ENCODE assay signal across 8 cellular contexts in the genomic region with DNA sequence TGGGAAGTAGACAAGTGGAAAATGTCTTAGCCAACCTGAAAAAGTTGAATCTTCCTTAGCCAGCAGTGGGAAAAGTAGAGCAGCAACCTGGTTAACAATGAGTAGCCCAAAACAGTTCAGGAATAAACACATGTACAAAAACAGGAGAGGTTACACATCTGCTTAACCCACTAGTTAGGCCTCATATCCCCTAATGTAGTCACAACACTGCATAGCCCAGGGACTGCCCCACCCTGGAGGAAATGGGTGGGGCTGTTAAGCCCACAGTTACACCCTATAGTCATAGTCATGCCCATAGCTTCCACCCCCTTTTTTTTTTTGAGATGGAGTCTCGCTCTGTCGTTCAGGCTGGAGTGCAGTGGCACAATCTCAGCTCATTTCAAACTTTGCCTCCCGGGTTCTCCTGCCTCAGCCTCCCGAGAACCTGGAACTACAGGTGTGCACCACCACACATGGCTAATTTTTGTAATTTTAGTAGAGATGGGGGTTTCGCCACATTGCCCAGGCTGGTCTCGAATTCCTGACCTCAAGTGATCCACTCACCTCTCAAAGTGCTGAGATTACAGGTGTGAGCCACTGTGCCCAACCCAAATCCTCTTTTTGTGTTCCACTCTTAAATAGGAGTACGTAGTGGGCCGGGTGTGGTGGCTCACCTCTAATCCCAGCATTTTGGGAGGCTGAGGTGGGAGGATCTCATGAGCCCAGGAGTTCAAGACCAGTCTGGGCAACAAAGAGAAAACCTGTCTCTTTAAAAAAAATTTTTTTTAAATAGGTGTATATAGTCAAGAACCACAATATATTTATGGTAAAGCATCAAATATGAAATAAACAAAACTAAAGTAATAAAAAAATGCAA. TPM values are rescaled to one million over a fixed set of nuclear protein-coding genes. Genes with fewer than 3 reads are reported as not detected.
DNase-seq lines count a peak whose midpoint lies in the region; ATAC-seq and TF ChIP-seq lines count a peak whose summit lies in the region.

No MANE protein-coding gene starts in this region.

- TF ChIP-seq CTCF in lower lobe of right lung (IDR thresholded peaks at IDR 0.05) (no peak), progenitor cell of endocrine pancreas (IDR thresholded peaks at IDR 0.05; ENCODE audit: unreplicated experiment) (no peak)

- H3K27ac Mint-ChIP-seq in progenitor cell of endocrine pancreas: no peak overlapping the region

- intact Hi-C loops in lower lobe of right lung (cut with DNase I): no loop called here

- H3K4me1 ChIP-seq in lower lobe of right lung (peaks cover 42% of the 10 kb centered on the region), subcutaneous abdominal adipose tissue (ENCODE audit: control insufficient read depth in 5 of 5, insufficient read depth in 5 of 5, low read length in 5 of 5) (peaks cover 3 to 47% (median 32%) of the 10 kb centered on the region in 5 donors)

- peak overlapping the region; percentile 44 for H3K27ac ChIP-seq in lower lobe of right lung
- peak overlapping the region; percentile 81 for H3K27ac ChIP-seq in subcutaneous abdominal adipose tissue (ENCODE audit: low read depth, low read length)

- H3K4me1 Mint-ChIP-seq in progenitor cell of endocrine pancreas (ENCODE audit: low read depth): peaks cover 27% of the 10 kb centered on the region

- no peak overlapping the region for H3K4me3 Mint-ChIP-seq in progenitor cell of endocrine pancreas (ENCODE audit: low read depth)

- H3K36me3 Mint-ChIP-seq in progenitor cell of endocrine pancreas (ENCODE audit: insufficient read depth): peaks cover 2% of the 10 kb centered on the region

- H3K9me3 ChIP-seq in lower lobe of right lung: no peaks in the 10 kb centered on the region
- H3K9me3 ChIP-seq in subcutaneous abdominal adipose tissue (ENCODE audit: control insufficient read depth in 5 of 5, low read length in 5 of 5): no peaks in the 10 kb centered on the region

- H3K36me3 ChIP-seq in lower lobe of right lung (no peaks in the 10 kb centered on the region), subcutaneous abdominal adipose tissue (ENCODE audit: control insufficient read depth in 5 of 5, insufficient read depth in 5 of 5, low read length in 5 of 5) (no peaks in the 10 kb centered on the region)

- H3K4me3 ChIP-seq in lower lobe of right lung (no peak overlapping the region), subcutaneous abdominal adipose tissue (ENCODE audit: low read depth in 1 of 5, low read length in 5 of 5) (no peak overlapping the region)

- DNase-seq in RKO (ENCODE audit: low spot score) (peak; percentile 27), lower lobe of right lung (no peak), progenitor cell of endocrine pancreas (ENCODE audit: low spot score, unreplicated experiment) (no peak), NCI-H1092 (lab: John Stamatoyannopoulos, UW) (no peak)
- peak; percentile 78 for DNase-seq in activated naive CD4-positive, alpha-beta T cell treated with anti-CD3 and anti-CD28 coated beads, Interleukin-2, amount 50 U/mL, for 16 hours

- H3K9ac ChIP-seq in subcutaneous abdominal adipose tissue (ENCODE audit: low read length in 5 of 5): peak overlapping the region in 4 of 5 donors; percentile 0 to 46 (median 6)

- H3K27me3 ChIP-seq in lower lobe of right lung (ENCODE audit: low read depth) (no peaks in the 10 kb centered on the region), subcutaneous abdominal adipose tissue (ENCODE audit: control insufficient read depth in 5 of 5, insufficient read depth in 4 of 5, low read length in 5 of 5) (no peaks in the 10 kb centered on the region)

- H3K9me3 Mint-ChIP-seq in progenitor cell of endocrine pancreas (ENCODE audit: low read depth): no peaks in the 10 kb centered on the region

- peak; percentile 88 for ATAC-seq in GM18520 (IDR thresholded peaks at IDR 0.05; ENCODE audit: unreplicated experiment)
- peak; percentile 81 for ATAC-seq in HG02852 (IDR thresholded peaks at IDR 0.05; ENCODE audit: unreplicated experiment)
- ATAC-seq in lower lobe of right lung: peak; percentile 87 to 95

- H3K27me3 Mint-ChIP-seq in progenitor cell of endocrine pancreas: no peaks in the 10 kb centered on the region

RNA-seq across cellular contexts. Expression of a gene that starts 24.5 kb away (rescaled TPM):
- 90.3 TPM for total RNA-seq in lower lobe of right lung
- total RNA-seq in progenitor cell of endocrine pancreas: 55.2 and 56.3 TPM in 2 replicates

Comparison
In these comparisons a context has a peak if more than half of its experiments do, and no peak if none do; other contexts are left out.
1. DNase-seq: peak in RKO (single experiment) and activated naive CD4-positive, alpha-beta T cell treated with anti-CD3 and anti-CD28 coated beads, Interleukin-2, amount 50 U/mL, for 16 hours (single experiment); none in lower lobe of right lung (single experiment), progenitor cell of endocrine pancreas (single experiment) and NCI-H1092 (single experiment).
2. Peak in every context shown above with its lines, with median percentiles within 50 percentile points of each other: ATAC-seq.